In genomic region chr3:16888785-16889607, GRCh38 we compare ENCODE assay signal across 9 cellular contexts. TPM values are rescaled to one million over a fixed set of nuclear protein-coding genes. Genes with fewer than 3 reads are reported as not detected.
DNase-seq lines count a peak whose midpoint lies in the region; ATAC-seq and TF ChIP-seq lines count a peak whose summit lies in the region.
"Had no signal": no experiment of that assay in that cellular context is flagged by ENCODE, and none has a peak within 500 bp of the region (broad histone marks: within the 10 kb centered on the region; RNA-seq: fewer than 3 reads in every experiment).

No MANE protein-coding gene starts in this region.

- H3K9me3 ChIP-seq in smooth muscle cell (replicated peaks; ENCODE audit: low read depth) (no peaks in the 10 kb centered on the region), aorta (ENCODE audit: control insufficient read depth, low read length) (no peaks in the 10 kb centered on the region)

- no peak for TF ChIP-seq CTCF in activated CD8-positive, alpha-beta T cell treated with anti-CD3 and anti-CD28 coated beads for 36 hours (IDR thresholded peaks at IDR 0.05)
- TF ChIP-seq CTCF in smooth muscle cell (IDR thresholded peaks at IDR 0.05; ENCODE audit: borderline replicate concordance, insufficient read depth, poor library complexity, severe bottlenecking), result no peak

- H3K4me2 ChIP-seq in smooth muscle cell, result peak overlapping the region; percentile 8

- WGBS in smooth muscle cell (ENCODE audit: low lambda C conversion rate), result 63% methylated on average over 9 of the region's 9 CpGs
- WGBS in aorta, 2 donors, result 87 to 91% methylated on average over 9 of the region's 9 CpGs

- H3K27me3 ChIP-seq in smooth muscle cell (ENCODE audit: low read depth) (no peaks in the 10 kb centered on the region), aorta (ENCODE audit: control insufficient read depth in 1 of 2, insufficient read depth in 2 of 2, low read length in 1 of 2) (no peaks in the 10 kb centered on the region)

- H3K79me2 ChIP-seq in smooth muscle cell (ENCODE audit: low read depth), result peaks cover 38% of the 10 kb centered on the region

- H3K4me3 ChIP-seq in smooth muscle cell (no peak overlapping the region), aorta (ENCODE audit: low read length in 2 of 2) (no peak overlapping the region)
- H3K4me3 ChIP-seq: SK-N-MC had no signal

- peak; percentile 30 for ATAC-seq in activated CD8-positive, alpha-beta memory T cell treated with anti-CD3 and anti-CD28 coated beads, Interleukin-2, amount 10 ng/mL, durations not matched to agents 7 days and 5 days
- peak; percentile 45 for ATAC-seq in HG02981 (IDR thresholded peaks at IDR 0.05; ENCODE audit: unreplicated experiment)
- ATAC-seq in activated CD8-positive, alpha-beta T cell treated with anti-CD3 and anti-CD28 coated beads for 36 hours, result peak; percentile 41
- no peak for ATAC-seq in aorta (ENCODE audit: low FRiP score)

- intact Hi-C loops in activated CD8-positive, alpha-beta T cell treated with anti-CD3 and anti-CD28 coated beads for 36 hours (cut with micrococcal nuclease), result loop anchor here (5.0 kb wide), 4 partner anchors 42 to 343 kb away; no protein-coding TSS in a partner anchor
- intact Hi-C loops in aorta (cut with DNase I), result loop anchor here (10.0 kb wide), 1 partner anchor 284 kb away; the partner anchor contains the start of gene DAZL (in 2 of the 2)

- H3F3A ChIP-seq in smooth muscle cell (ENCODE audit: low read depth), result peaks cover 6% of the 10 kb centered on the region

- H3K4me1 Mint-ChIP-seq in activated CD8-positive, alpha-beta memory T cell treated with anti-CD3 and anti-CD28 coated beads, Interleukin-2, amount 10 ng/mL, durations not matched to agents 7 days and 5 days, result peaks cover 55% of the 10 kb centered on the region
- H3K4me1 Mint-ChIP-seq in activated CD8-positive, alpha-beta T cell treated with anti-CD3 and anti-CD28 coated beads for 36 hours (ENCODE audit: low read depth), result peaks cover 60% of the 10 kb centered on the region

- H4K20me1 ChIP-seq in smooth muscle cell (ENCODE audit: low read depth), result peaks cover 8% of the 10 kb centered on the region

- H3K4me3 Mint-ChIP-seq in activated CD8-positive, alpha-beta memory T cell treated with anti-CD3 and anti-CD28 coated beads, Interleukin-2, amount 10 ng/mL, durations not matched to agents 7 days and 5 days, result peak overlapping the region; percentile 99
- H3K4me3 Mint-ChIP-seq in activated CD8-positive, alpha-beta T cell treated with anti-CD3 and anti-CD28 coated beads for 36 hours, result peak overlapping the region; percentile 95

- peaks cover 23% of the 10 kb centered on the region for H3K4me1 ChIP-seq in smooth muscle cell (ENCODE audit: low read depth)
- peaks cover 0 to 4% of the 10 kb centered on the region in 2 donors for H3K4me1 ChIP-seq in aorta (ENCODE audit: control insufficient read depth in 1 of 2, insufficient read depth in 2 of 2, low read length in 2 of 2)

- peak; percentile 64 for DNase-seq in activated CD8-positive, alpha-beta memory T cell treated with anti-CD3 and anti-CD28 coated beads, Interleukin-2, amount 10 ng/mL, durations not matched to agents 7 days and 5 days
- no peak for DNase-seq in activated CD8-positive, alpha-beta memory T cell treated with anti-CD3 and anti-CD28 coated beads for 24 hours
- peak; percentile 64 for DNase-seq in activated CD8-positive, alpha-beta T cell treated with anti-CD3 and anti-CD28 coated beads for 36 hours
- no peak for DNase-seq in smooth muscle cell (lab: John Stamatoyannopoulos, UW; ENCODE audit: unreplicated experiment)
- no peak for DNase-seq in OCI-M2 (lab: John Stamatoyannopoulos, UW; ENCODE audit: unreplicated experiment)
- no peak for DNase-seq in NOMO-1 treated with dmso at 0.1 percent for 144 hours (lab: John Stamatoyannopoulos, UW; ENCODE audit: unreplicated experiment)
- no peak for DNase-seq in aorta

- no peaks in the 10 kb centered on the region for H3K36me3 ChIP-seq in smooth muscle cell (ENCODE audit: low read depth)
- no peaks in the 10 kb centered on the region for H3K36me3 ChIP-seq in aorta (ENCODE audit: control insufficient read depth in 1 of 2, insufficient read depth in 2 of 2, low read length in 1 of 2)

- H3K9ac ChIP-seq in smooth muscle cell (ENCODE audit: low read depth), result no peak overlapping the region

- no peak overlapping the region for H2AFZ ChIP-seq in smooth muscle cell (ENCODE audit: low read depth)

- no peaks in the 10 kb centered on the region for H3K27me3 Mint-ChIP-seq in activated CD8-positive, alpha-beta memory T cell treated with anti-CD3 and anti-CD28 coated beads, Interleukin-2, amount 10 ng/mL, durations not matched to agents 7 days and 5 days
- no peaks in the 10 kb centered on the region for H3K27me3 Mint-ChIP-seq in activated CD8-positive, alpha-beta T cell treated with anti-CD3 and anti-CD28 coated beads for 36 hours

- H3K27ac Mint-ChIP-seq in activated CD8-positive, alpha-beta memory T cell treated with anti-CD3 and anti-CD28 coated beads, Interleukin-2, amount 10 ng/mL, durations not matched to agents 7 days and 5 days, result peak overlapping the region; percentile 98
- peak overlapping the region; percentile 98 for H3K27ac Mint-ChIP-seq in activated CD8-positive, alpha-beta T cell treated with anti-CD3 and anti-CD28 coated beads for 36 hours

- peaks cover 9% of the 10 kb centered on the region for H3K36me3 Mint-ChIP-seq in activated CD8-positive, alpha-beta memory T cell treated with anti-CD3 and anti-CD28 coated beads, Interleukin-2, amount 10 ng/mL, durations not matched to agents 7 days and 5 days
- peaks cover 2% of the 10 kb centered on the region for H3K36me3 Mint-ChIP-seq in activated CD8-positive, alpha-beta T cell treated with anti-CD3 and anti-CD28 coated beads for 36 hours (ENCODE audit: low read depth)

- POLR2A ChIA-PET in activated CD8-positive, alpha-beta T cell treated with anti-CD3 and anti-CD28 coated beads for 36 hours (lab: Charles Lee), result interaction anchor here (0.7 to 2.9 kb wide), 7 partner anchors 10 to 106 kb away, joined by 3 to 14 read pairs (median 4); no protein-coding TSS in a partner anchor

- no peaks in the 10 kb centered on the region for H3K9me3 Mint-ChIP-seq in activated CD8-positive, alpha-beta memory T cell treated with anti-CD3 and anti-CD28 coated beads, Interleukin-2, amount 10 ng/mL, durations not matched to agents 7 days and 5 days (ENCODE audit: low read depth)
- no peaks in the 10 kb centered on the region for H3K9me3 Mint-ChIP-seq in activated CD8-positive, alpha-beta T cell treated with anti-CD3 and anti-CD28 coated beads for 36 hours

- H3K27ac ChIP-seq in smooth muscle cell (ENCODE audit: low read depth), result no peak overlapping the region
- H3K27ac ChIP-seq in aorta (ENCODE audit: low read depth in 1 of 2, low read length in 2 of 2), result no peak overlapping the region
- H3K27ac ChIP-seq: SK-N-MC had no signal

- CTCF ChIA-PET in activated CD8-positive, alpha-beta memory T cell treated with anti-CD3 and anti-CD28 coated beads, Interleukin-2, amount 10 ng/mL, durations not matched to agents 7 days and 5 days (lab: Charles Lee), result interaction anchor here (1.2 to 1.6 kb wide), 5 partner anchors 14 to 266 kb away, joined by 3 to 4 read pairs (median 3); no protein-coding TSS in a partner anchor
- CTCF ChIA-PET in activated CD8-positive, alpha-beta T cell treated with anti-CD3 and anti-CD28 coated beads for 36 hours (lab: Charles Lee), result interaction anchor here (0.9 to 7.0 kb wide), 4 partner anchors 134 to 263 kb away, joined by 3 to 32 read pairs (median 8); no protein-coding TSS in a partner anchor

RNA-seq across cellular contexts. Expression of gene PLCL2, which starts 4.2 kb away (rescaled TPM):
- 10 to 100 TPM; 24.4 to 36.8 TPM for total RNA-seq in activated CD8-positive, alpha-beta memory T cell treated with anti-CD3 and anti-CD28 coated beads, Interleukin-2, amount 10 ng/mL, durations not matched to agents 7 days and 5 days
- total RNA-seq in activated CD8-positive, alpha-beta T cell treated with anti-CD3 and anti-CD28 coated beads for 36 hours, result 10 to 100 TPM; 19.4 to 19.7 TPM
- total RNA-seq in smooth muscle cell (5.0 and 8.7 TPM in 2 replicates), aorta (10 to 100 TPM; 10.5 to 16.7 TPM)
- polyA plus RNA-seq in smooth muscle cell (2.1 and 3.2 TPM in 2 replicates), aorta (1 to 10 TPM; 2.1 to 3.4 TPM)

Comparison
In these comparisons a context has a peak if more than half of its experiments do, and no peak if none do; other contexts are left out.
1. DNase-seq: peak in activated CD8-positive, alpha-beta memory T cell treated with anti-CD3 and anti-CD28 coated beads, Interleukin-2, amount 10 ng/mL, durations not matched to agents 7 days and 5 days (single experiment) and activated CD8-positive, alpha-beta T cell treated with anti-CD3 and anti-CD28 coated beads for 36 hours (single experiment); none in activated CD8-positive, alpha-beta memory T cell treated with anti-CD3 and anti-CD28 coated beads for 24 hours (single experiment), smooth muscle cell (single experiment), OCI-M2 (single experiment), NOMO-1 treated with dmso at 0.1 percent for 144 hours (single experiment) and aorta (0 of 2).